ENCODE assay signal across 21 cellular contexts in the genomic region with DNA sequence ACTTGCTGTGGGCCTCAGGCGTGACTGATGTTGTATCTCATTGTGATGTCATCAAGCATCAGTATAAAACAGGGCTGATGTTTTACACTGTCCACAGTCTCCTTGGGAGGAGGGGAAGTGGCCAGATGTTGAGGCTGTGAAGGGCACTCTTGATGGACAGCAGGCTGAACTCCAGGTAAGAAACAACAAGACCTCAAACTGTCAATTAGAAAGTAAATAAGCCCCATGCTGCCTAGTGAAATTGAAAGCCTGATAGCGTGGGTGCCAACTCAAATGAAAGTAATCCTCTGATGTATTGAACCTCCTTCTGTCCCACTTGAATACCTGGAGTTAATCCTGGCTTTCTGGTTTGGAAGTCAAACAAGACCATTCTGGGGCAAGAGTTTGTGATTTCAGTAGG. TPM values are rescaled to one million over a fixed set of nuclear protein-coding genes. Genes with fewer than 3 reads are reported as not detected.
"Had no signal": no experiment of that assay in that cellular context is flagged by ENCODE, and none has a peak within 500 bp of the region (broad histone marks: within the 10 kb centered on the region; RNA-seq: fewer than 3 reads in every experiment).

No MANE protein-coding gene starts in this region.

- DNase-seq: activated CD4-positive, CD25-positive, alpha-beta regulatory T cell; activated CD8-positive, alpha-beta memory T cell treated with anti-CD3 and anti-CD28 coated beads, Interleukin-2, amount 10 ng/mL, durations not matched to agents 7 days and 5 days; activated naive CD4-positive, alpha-beta T cell; activated naive CD8-positive, alpha-beta T cell treated with anti-CD3 and anti-CD28 coated beads, Interleukin-2, amount 50 U/mL, for 24 hours; activated T-cell treated with anti-CD3 and anti-CD28 coated beads, Interleukin-2, amount 50 U/mL, for 4 hours; glutamatergic neuron; left cardiac atrium; lower lobe of right lung; ovary; sigmoid colon; stimulated activated CD4-positive, alpha-beta T cell treated with anti-CD3 and anti-CD28 coated beads, Interleukin-2, amount 100 ng/mL, for 24 hours; stimulated activated naive B cell treated with anti-CD40 and anti-IgM and Interleukin-4, amounts not matched to agents 10 μg/mL and 1 μg/mL and 100 μg/mL, for 72 hours had no signal

- H3K27me3 ChIP-seq: cardiac muscle cell, ovary, sigmoid colon, vagina had no signal

- H3K4me1 ChIP-seq: esophagus muscularis mucosa, lower lobe of right lung, sigmoid colon, tibial nerve, vagina had no signal

- H3K9me3 ChIP-seq: esophagus muscularis mucosa, lower lobe of right lung, ovary, sigmoid colon, tibial nerve, vagina had no signal

- H3K27ac ChIP-seq: cardiac muscle cell, esophagus muscularis mucosa, lower lobe of right lung, ovary, sigmoid colon, tibial nerve, vagina had no signal

- H3K36me3 ChIP-seq: cardiac muscle cell, esophagus muscularis mucosa, lower lobe of right lung, ovary, sigmoid colon, tibial nerve, vagina had no signal

- ATAC-seq: activated CD8-positive, alpha-beta memory T cell treated with anti-CD3 and anti-CD28 coated beads, Interleukin-2, amount 10 ng/mL, durations not matched to agents 7 days and 5 days; activated naive CD8-positive, alpha-beta T cell treated with anti-CD3 and anti-CD28 coated beads, Interleukin-2, amount 50 U/mL, for 24 hours; activated T-cell treated with anti-CD3 and anti-CD28 coated beads, Interleukin-2, amount 50 U/mL, for 4 hours; left cardiac atrium; lower lobe of right lung had no signal

- H3K4me3 ChIP-seq: cardiac muscle cell, esophagus muscularis mucosa, lower lobe of right lung, ovary, sigmoid colon, tibial nerve, vagina had no signal

RNA-seq across cellular contexts. Expression of a gene that starts 19.7 kb away (rescaled TPM):
- total RNA-seq: astrocyte, cardiac muscle cell, fibroblast of villous mesenchyme, left cardiac atrium, myocyte, neural crest cell, subcutaneous adipose tissue had no signal
- polyA plus RNA-seq: cardiac muscle cell had no signal
